ENCODE assay signal across 14 cellular contexts in the genomic region with DNA sequence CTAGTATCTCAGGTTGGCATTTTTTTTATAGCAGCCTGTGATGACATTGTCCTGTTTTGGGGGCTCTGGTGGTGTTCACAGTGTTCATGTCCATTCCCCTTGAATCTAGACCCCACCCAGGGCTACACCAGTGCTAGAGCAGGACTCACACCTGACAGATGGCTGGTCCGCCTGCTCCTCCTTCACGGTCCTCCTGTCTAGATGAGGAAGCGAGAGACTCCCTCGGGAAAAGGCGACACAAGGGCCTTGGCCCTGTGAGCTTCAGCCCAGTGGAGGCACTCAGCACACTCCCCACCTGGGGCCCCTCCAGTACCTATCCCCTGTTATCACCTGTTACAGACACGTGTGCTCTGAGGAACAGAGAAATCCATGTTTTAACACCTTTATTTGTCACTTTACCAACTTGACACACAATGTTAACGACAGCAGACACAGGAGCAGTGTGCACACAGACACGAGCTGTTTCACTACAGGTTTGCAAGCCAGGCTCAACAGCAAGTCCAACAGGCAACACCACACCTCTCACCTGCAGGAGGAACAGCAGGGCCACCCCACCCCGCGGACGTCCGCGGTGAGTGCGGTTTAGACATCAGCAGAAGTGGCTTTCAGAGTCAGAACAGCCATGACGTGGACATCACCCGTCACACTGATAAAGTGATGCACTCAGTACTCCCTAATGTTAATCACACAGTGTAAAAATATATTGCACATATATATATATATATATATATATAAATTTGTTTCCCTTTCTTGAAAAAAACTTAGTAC. TPM values are rescaled to one million over a fixed set of nuclear protein-coding genes. Genes with fewer than 3 reads are reported as not detected.
DNase-seq lines count a peak whose midpoint lies in the region; ATAC-seq and TF ChIP-seq lines count a peak whose summit lies in the region.
"Had no signal": no experiment of that assay in that cellular context is flagged by ENCODE, and none has a peak within 500 bp of the region (broad histone marks: within the 10 kb centered on the region; RNA-seq: fewer than 3 reads in every experiment).

No MANE protein-coding gene starts in this region.

- H3K27me3 ChIP-seq in BLaER1: no peaks in the 10 kb centered on the region
- no peaks in the 10 kb centered on the region for H3K27me3 ChIP-seq in BLaER1 treated with 17β-estradiol and CSF1 and Interleukin-3, amounts not matched to agents 10 nM and 100 nM
- H3K27me3 ChIP-seq in thyroid gland: no peaks in the 10 kb centered on the region
- H3K27me3 ChIP-seq: BE2C had no signal

- no peak overlapping the region for H3K27ac Mint-ChIP-seq in chondrocyte (ENCODE audit: unreplicated experiment)
- H3K27ac Mint-ChIP-seq: HFFc6 had no signal

- H3K4me3 ChIP-seq in BLaER1 (no peak overlapping the region), mucosa of descending colon (no peak overlapping the region), thyroid gland (replicated peaks in 1 of 3) (no peak overlapping the region)
- no peak overlapping the region for H3K4me3 ChIP-seq in BLaER1 treated with 17β-estradiol and CSF1 and Interleukin-3, amounts not matched to agents 10 nM and 100 nM
- H3K4me3 ChIP-seq: A549 had no signal

- no peaks in the 10 kb centered on the region for H3K4me1 Mint-ChIP-seq in chondrocyte (ENCODE audit: low read depth)
- H3K4me1 Mint-ChIP-seq: CD8-positive, alpha-beta memory T cell had no signal

- H3K9me3 ChIP-seq in BLaER1: peaks cover 8% of the 10 kb centered on the region; the same call in 1 of the 2 replicates
- H3K9me3 ChIP-seq in BLaER1 treated with 17β-estradiol and CSF1 and Interleukin-3, amounts not matched to agents 10 nM and 100 nM (replicated peaks in 1 of 11): peaks cover 0 to 13% (median 7%) of the 10 kb centered on the region in 11 experiments; a peak in 7 of 22 replicates
- no peaks in the 10 kb centered on the region for H3K9me3 ChIP-seq in mucosa of descending colon
- H3K9me3 ChIP-seq in thyroid gland: no peaks in the 10 kb centered on the region
- H3K9me3 ChIP-seq: Caco-2 had no signal

- H3K4me2 ChIP-seq in BLaER1: peak overlapping the region; percentile 27
- H3K4me2 ChIP-seq in BLaER1 treated with 17β-estradiol and CSF1 and Interleukin-3, amounts not matched to agents 10 nM and 100 nM: peak overlapping the region in 7 of 11 experiments; percentile 22 to 57 (median 47); a peak in 11 of 22 replicates
- H3K4me2 ChIP-seq: A549 had no signal

- WGBS in thyroid gland, 2 donors: 98% methylated on average over 16 of the region's 16 CpGs

- peaks cover 8% of the 10 kb centered on the region; the same call in 1 of the 2 replicates for H4K20me1 ChIP-seq in BLaER1
- H4K20me1 ChIP-seq in BLaER1 treated with 17β-estradiol and CSF1 and Interleukin-3, amounts not matched to agents 10 nM and 100 nM: peaks cover 0 to 17% (median 0%) of the 10 kb centered on the region in 11 experiments; a peak in 4 of 22 replicates

- no peak for TF ChIP-seq POLR2A in thyroid gland (IDR thresholded peaks at IDR 0.05)

- H3K27me3 Mint-ChIP-seq in chondrocyte (ENCODE audit: low read depth): no peaks in the 10 kb centered on the region
- H3K27me3 Mint-ChIP-seq: CD8-positive, alpha-beta memory T cell had no signal

- peaks cover 16% of the 10 kb centered on the region for H3K4me1 ChIP-seq in BLaER1
- peaks cover 0 to 12% (median 10%) of the 10 kb centered on the region in 10 experiments; a peak in 14 of 20 replicates for H3K4me1 ChIP-seq in BLaER1 treated with 17β-estradiol and CSF1 and Interleukin-3, amounts not matched to agents 10 nM and 100 nM
- H3K4me1 ChIP-seq in mucosa of descending colon (ENCODE audit: low read depth): peaks cover 13% of the 10 kb centered on the region
- H3K4me1 ChIP-seq in thyroid gland: peaks cover 0 to 3% of the 10 kb centered on the region in 2 donors
- H3K4me1 ChIP-seq: A549, BE2C, Caco-2 had no signal

- peaks cover 8% of the 10 kb centered on the region for H3K9me3 Mint-ChIP-seq in chondrocyte (ENCODE audit: low read depth)
- H3K9me3 Mint-ChIP-seq: CD8-positive, alpha-beta memory T cell had no signal

- intact Hi-C loops in mucosa of descending colon (cut with DNase I, micrococcal nuclease) (no loop called here), thyroid gland (cut with DNase I) (no loop called here)

- peak; percentile 59 for DNase-seq in chondrocyte (ENCODE audit: low spot score)
- peak in 2 of 3 donors; percentile 6 for DNase-seq in mucosa of descending colon
- no peak for DNase-seq in thyroid gland
- no peak for DNase-seq in SKM-1 treated with dmso at 0.1 percent for 144 hours (lab: John Stamatoyannopoulos, UW; ENCODE audit: unreplicated experiment)
- DNase-seq: BE2C; Caco-2; CD8-positive, alpha-beta memory T cell; HCEC 1CT; HFFc6 had no signal

- H3K36me3 ChIP-seq in BLaER1 (peaks cover 93% of the 10 kb centered on the region), mucosa of descending colon (ENCODE audit: low read depth) (no peaks in the 10 kb centered on the region), thyroid gland (no peaks in the 10 kb centered on the region)
- peaks cover 7 to 97% (median 91%) of the 10 kb centered on the region in 11 experiments; a peak in 20 of 22 replicates for H3K36me3 ChIP-seq in BLaER1 treated with 17β-estradiol and CSF1 and Interleukin-3, amounts not matched to agents 10 nM and 100 nM

- no peak for ATAC-seq in mucosa of descending colon
- no peak for ATAC-seq in GM19023 (IDR thresholded peaks at IDR 0.05; ENCODE audit: unreplicated experiment)
- ATAC-seq: A549 had no signal

- peaks cover 18% of the 10 kb centered on the region for H3K36me3 Mint-ChIP-seq in chondrocyte (ENCODE audit: low read depth)

- no peak overlapping the region for H3K9ac ChIP-seq in BLaER1
- no peak overlapping the region for H3K9ac ChIP-seq in BLaER1 treated with 17β-estradiol and CSF1 and Interleukin-3, amounts not matched to agents 10 nM and 100 nM

- H3K4me3 Mint-ChIP-seq in chondrocyte (ENCODE audit: unreplicated experiment): no peak overlapping the region
- H3K4me3 Mint-ChIP-seq: CD8-positive, alpha-beta memory T cell; HFFc6 had no signal

- TF ChIP-seq CTCF in chondrocyte (IDR thresholded peaks at IDR 0.05) (no peak), mucosa of descending colon (IDR thresholded peaks at IDR 0.05) (no peak), thyroid gland (IDR thresholded peaks at IDR 0.05) (no peak)

- H3K27ac ChIP-seq in BLaER1 (no peak overlapping the region), thyroid gland (no peak overlapping the region)
- H3K27ac ChIP-seq in BLaER1 treated with 17β-estradiol and CSF1 and Interleukin-3, amounts not matched to agents 10 nM and 100 nM: no peak overlapping the region
- H3K27ac ChIP-seq: A549, HL-60 had no signal

RNA-seq across cellular contexts. Expression of gene TPPP, which starts 33.5 kb away (rescaled TPM):
- total RNA-seq in chondrocyte: 0.07 to 0.70 TPM (median 0.56 TPM) in 3 replicates
- total RNA-seq in mucosa of descending colon: 10 to 100 TPM in 1 of 3 donors, 1 to 10 TPM in 2; 2.2 to 18.1 (median 2.2) TPM
- total RNA-seq in thyroid gland: 10 to 100 TPM in 1 of 4 donors, 1 to 10 TPM in 3; 7.2 to 11.1 (median 8.4) TPM

RNA-seq across cellular contexts. Expression of gene CEP72, which starts 47.5 kb away (rescaled TPM):
- total RNA-seq in chondrocyte: 2.7 to 4.5 TPM (median 3.3 TPM) in 3 replicates
- 1 to 10 TPM; 7.3 to 9.7 (median 8.8) TPM for total RNA-seq in mucosa of descending colon
- 1 to 10 TPM; 3.4 to 7.6 (median 4.6) TPM for total RNA-seq in thyroid gland

Comparison
In these comparisons a context has a peak if more than half of its experiments do, and no peak if none do; other contexts are left out.
1. DNase-seq: peak in chondrocyte (single experiment) and mucosa of descending colon (2 of 3); none in thyroid gland (0 of 2) and SKM-1 treated with dmso at 0.1 percent for 144 hours (single experiment).